Comparison of ENCODE assay signal across 28 cellular contexts in genomic region chr6:14630136-14630535, GRCh38.
"Had no signal": no experiment of that assay in that cellular context is flagged by ENCODE, and none has a peak within 500 bp of the region (broad histone marks: within the 10 kb centered on the region; RNA-seq: fewer than 3 reads in every experiment).

No MANE protein-coding gene starts in this region.

- H3K4me1 ChIP-seq: ascending aorta had no signal

- H3K9me3 Mint-ChIP-seq: activated naive CD8-positive, alpha-beta T cell treated with anti-CD3 and anti-CD28 coated beads, Interleukin-2, amount 50 U/mL, for 24 hours; central memory CD8-positive, alpha-beta T cell had no signal

- DNase-seq: activated CD4-positive, alpha-beta T cell treated with anti-CD3 and anti-CD28 coated beads for 48 hours; activated CD4-positive, alpha-beta T cell treated with anti-CD3 and anti-CD28 coated beads, Interleukin-2, amount 50 U/mL, for 4 hours; activated CD8-positive, alpha-beta memory T cell treated with anti-CD3 and anti-CD28 coated beads, Interleukin-2, amount 50 U/mL, for 48 hours; activated CD8-positive, alpha-beta T cell treated with anti-CD3 and anti-CD28 coated beads, Interleukin-2, amount 10 ng/mL, durations not matched to agents 7 days and 5 days; activated effector memory CD4-positive, alpha-beta T cell treated with Interleukin-2 at 50 U/mL for 16 hours; activated naive CD4-positive, alpha-beta T cell; activated naive CD8-positive, alpha-beta T cell treated with anti-CD3 and anti-CD28 coated beads, Interleukin-2, amount 50 U/mL, for 24 hours; activated T-cell treated with anti-CD3 and anti-CD28 coated beads, Interleukin-2, amount 50 U/mL, for 1 hour; amniotic stem cell; KG1; NCI-H1048; NCI-H146; NCI-H187 treated with DMSO at 0.1 percent for 48 hours; NCI-H2171; NCI-H345; NCI-H510A; NCI-H748 treated with DMSO at 0.1 percent for 48 hours; RPMI8226; T-helper 1 cell had no signal

- H3K4me3 ChIP-seq: ascending aorta, SK-N-MC had no signal

- H3K4me3 Mint-ChIP-seq: activated CD8-positive, alpha-beta T cell treated with anti-CD3 and anti-CD28 coated beads, Interleukin-2, amount 10 ng/mL, durations not matched to agents 7 days and 5 days; activated naive CD8-positive, alpha-beta T cell treated with anti-CD3 and anti-CD28 coated beads, Interleukin-2, amount 50 U/mL, for 24 hours; activated T-helper 1 cell treated with anti-CD3 and anti-CD28 coated beads, Interleukin-12 subunit alpha, Interleukin-12 subunit beta, Interleukin-2, Interleukin-4 antibody, amounts not matched to agents 30 ng/mL and 10 ng/mL and 1 ng/mL, durations not matched to agents 14 hours and 24 hours and 36 hours; brain; central memory CD8-positive, alpha-beta T cell had no signal

- H3K9me3 ChIP-seq: ascending aorta had no signal

- H3K36me3 ChIP-seq: ascending aorta had no signal

- H3K27me3 ChIP-seq: ascending aorta had no signal

- H3K27me3 Mint-ChIP-seq: activated naive CD8-positive, alpha-beta T cell treated with anti-CD3 and anti-CD28 coated beads, Interleukin-2, amount 50 U/mL, for 24 hours; IgD-negative memory B cell had no signal

- ATAC-seq: activated CD8-positive, alpha-beta T cell treated with anti-CD3 and anti-CD28 coated beads, Interleukin-2, amount 10 ng/mL, durations not matched to agents 7 days and 5 days; activated naive CD4-positive, alpha-beta T cell treated with anti-CD3 and anti-CD28 coated beads, Interleukin-2, amount 50 U/mL, for 72 hours; activated naive CD8-positive, alpha-beta T cell treated with anti-CD3 and anti-CD28 coated beads, Interleukin-2, amount 50 U/mL, for 24 hours; Right ventricle myocardium inferior had no signal

- H3K36me3 Mint-ChIP-seq: brain had no signal

- H3K27ac Mint-ChIP-seq: activated CD8-positive, alpha-beta T cell treated with anti-CD3 and anti-CD28 coated beads, Interleukin-2, amount 10 ng/mL, durations not matched to agents 7 days and 5 days; activated naive CD8-positive, alpha-beta T cell treated with anti-CD3 and anti-CD28 coated beads, Interleukin-2, amount 50 U/mL, for 24 hours; activated T-helper 1 cell treated with anti-CD3 and anti-CD28 coated beads, Interleukin-12 subunit alpha, Interleukin-12 subunit beta, Interleukin-2, Interleukin-4 antibody, amounts not matched to agents 30 ng/mL and 10 ng/mL and 1 ng/mL, durations not matched to agents 14 hours and 24 hours and 36 hours; IgD-negative memory B cell had no signal

- H3K27ac ChIP-seq: ascending aorta, SK-N-MC, VCaP had no signal
